In the genomic region with DNA sequence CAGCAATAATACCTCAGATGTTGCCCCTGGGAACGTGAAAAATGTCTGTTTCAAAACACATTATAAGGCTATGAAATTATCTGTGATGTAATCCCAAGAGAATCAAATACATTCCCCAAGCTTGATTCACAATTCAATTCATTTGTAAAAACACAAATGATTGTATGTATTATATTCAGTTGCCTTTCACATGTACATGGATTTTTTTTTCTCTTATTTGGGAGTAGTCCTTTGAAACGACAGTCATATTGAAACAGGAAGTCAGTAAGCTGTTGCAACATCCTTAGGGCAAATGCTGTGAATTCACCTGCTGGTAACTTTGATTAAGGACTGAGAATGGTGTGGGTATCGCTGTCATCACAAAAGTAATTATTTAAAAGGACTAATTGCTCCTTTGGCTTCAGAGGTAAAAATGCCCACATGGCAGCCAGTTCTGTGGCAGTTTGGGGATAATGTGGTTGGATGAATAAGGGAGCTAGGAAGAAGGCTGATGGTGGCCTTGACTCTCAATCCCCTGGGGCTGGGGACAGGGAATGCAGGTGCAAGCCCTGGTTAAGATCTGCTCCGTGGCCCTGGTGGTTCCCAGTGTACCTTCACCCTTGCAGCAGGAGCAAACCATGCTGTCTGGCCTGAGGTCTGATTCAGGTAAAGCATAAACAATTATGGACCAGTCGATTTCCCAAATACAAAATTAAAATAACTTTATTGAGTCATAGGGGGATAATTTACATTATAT, we compare ENCODE assay signal across 8 cellular contexts. TPM values are rescaled to one million over a fixed set of nuclear protein-coding genes. Genes with fewer than 3 reads are reported as not detected.
DNase-seq lines count a peak whose midpoint lies in the region; ATAC-seq, FAIRE-seq and TF ChIP-seq lines count a peak whose summit lies in the region.

No MANE protein-coding gene starts in this region.

- H3K27me3 Mint-ChIP-seq in immature natural killer cell (ENCODE audit: low read depth in 3 of 3): peaks cover 0 to 7% (median 4%) of the 10 kb centered on the region in 3 donors

- H2BK120ac ChIP-seq in neuronal stem cell (ENCODE audit: low read depth, low read length): no peak overlapping the region

- CTCF ChIA-PET in A549 (lab: Yijun Ruan, JAX): interaction anchor here (1.0 to 3.5 kb wide), 9 partner anchors 8 to 48 kb away, joined by 3 to 10 read pairs (median 3); no protein-coding TSS in a partner anchor

- H3K4me3 ChIP-seq in A549: no peak overlapping the region
- no peak overlapping the region for H3K4me3 ChIP-seq in neuronal stem cell (ENCODE audit: low read length in 2 of 2)

- no peak overlapping the region for H2AFZ ChIP-seq in neuronal stem cell (ENCODE audit: low read length)

- no peaks in the 10 kb centered on the region for H3K79me1 ChIP-seq in neuronal stem cell (ENCODE audit: low read depth, low read length)

- no peaks in the 10 kb centered on the region for H3K36me3 ChIP-seq in neuronal stem cell (replicated peaks in 1 of 2; ENCODE audit: control insufficient read depth in 2 of 2, insufficient read depth in 2 of 2, low read length in 2 of 2)

- no peaks in the 10 kb centered on the region for H3K9me3 ChIP-seq in A549
- no peaks in the 10 kb centered on the region for H3K9me3 ChIP-seq in neuronal stem cell (replicated peaks in 1 of 2; ENCODE audit: control insufficient read depth in 2 of 2, insufficient read depth in 1 of 2, low read depth in 1 of 2, low read length in 2 of 2)

- TF ChIP-seq RAD21 in A549 (conservative IDR thresholded peaks at IDR 0.05 in 1 of 2, IDR thresholded peaks at IDR 0.05 in 1 of 2): no peak; a peak in 1 of 5 replicates

- H2AK5ac ChIP-seq in neuronal stem cell (ENCODE audit: low read depth, low read length): no peak overlapping the region

- no peak overlapping the region for H3K4ac ChIP-seq in neuronal stem cell (ENCODE audit: low read length)

- H3K4me2 ChIP-seq in A549 (peak overlapping the region; percentile 21), neuronal stem cell (ENCODE audit: insufficient read depth, low read length, poor library complexity, severe bottlenecking) (no peak overlapping the region)

- H3K9ac ChIP-seq in neuronal stem cell (ENCODE audit: low read depth, low read length, poor library complexity): no peak overlapping the region

- no peaks in the 10 kb centered on the region for H3K27me3 ChIP-seq in neuronal stem cell (ENCODE audit: control insufficient read depth in 3 of 3, insufficient read depth in 3 of 3, low read depth in 1 of 3, low read length in 3 of 3)

- H3K4me1 ChIP-seq in A549: peaks cover 82% of the 10 kb centered on the region
- H3K4me1 ChIP-seq in neuronal stem cell (ENCODE audit: control insufficient read depth in 2 of 2, insufficient read depth in 1 of 2, low read depth in 1 of 2, low read length in 2 of 2): peaks cover 7 to 8% of the 10 kb centered on the region in 2 donors

- DNase-seq in A549 (ENCODE audit: low read depth in 1 of 2, low spot score in 1 of 2) (peak in 1 of 2 experiments; percentile 60), OCI-M1 (lab: John Stamatoyannopoulos, UW) (peak; percentile 51), immature natural killer cell (peak; percentile 27 to 37 (median 28)), Ammon's horn (ENCODE audit: low spot score) (no peak), GM19240 (ENCODE audit: insufficient read length, low spot score) (no peak), neuronal stem cell (ENCODE audit: low spot score) (no peak)

- FAIRE-seq in A549 (lab: Jason Lieb, UNC): no peak

- no peak overlapping the region for H2BK12ac ChIP-seq in neuronal stem cell (ENCODE audit: low read length)

- POLR2A ChIA-PET in A549 (lab: Yijun Ruan, JAX): interaction anchor here (2.0 to 2.4 kb wide), 2 partner anchors 20 to 33 kb away, joined by 11 to 12 read pairs; no protein-coding TSS in a partner anchor

- ATAC-seq in A549 (peak in 1 of 2 experiments; percentile 29; a peak in 4 of 6 replicates), GM18870 (IDR thresholded peaks at IDR 0.05; ENCODE audit: unreplicated experiment) (peak; percentile 94), HG03103 (IDR thresholded peaks at IDR 0.05; ENCODE audit: low read depth, unreplicated experiment) (peak; percentile 87)

- H3K27ac Mint-ChIP-seq in immature natural killer cell: peak overlapping the region in 2 of 6 donors; percentile 26 to 63

- H3K4me1 Mint-ChIP-seq in immature natural killer cell: peaks cover 11 to 16% of the 10 kb centered on the region in 2 donors

- H3K27ac ChIP-seq in A549 (peak overlapping the region; percentile 77 to 94), neuronal stem cell (replicated peaks; ENCODE audit: low read length) (no peak overlapping the region)

- 40% methylated on average over 5 of the region's 5 CpGs for WGBS in A549 (ENCODE audit: missing lambda C conversion rate)
- no CpG with 5 or more reads among the region's 5 CpGs for WGBS in neuronal stem cell (ENCODE audit: extremely low coverage in 2 of 2, insufficient read length in 2 of 2, insufficient replicate concordance in 1 of 2), 2 donors

- H3K23ac ChIP-seq in neuronal stem cell (ENCODE audit: low read depth, low read length, poor library complexity): no peak overlapping the region

- TF ChIP-seq POLR2A in A549 (IDR thresholded peaks at IDR 0.05; ENCODE audit: low read length): no peak

- H3K18ac ChIP-seq in neuronal stem cell (ENCODE audit: low read length): no peak overlapping the region

- H3K4me3 Mint-ChIP-seq in immature natural killer cell: peak overlapping the region in 2 of 5 donors; percentile 1 to 34

- no peak overlapping the region for H4K91ac ChIP-seq in neuronal stem cell (ENCODE audit: low read depth, low read length, poor library complexity)

- no peak for TF ChIP-seq CTCF in A549 (IDR thresholded peaks at IDR 0.05)

- H3K14ac ChIP-seq in neuronal stem cell (ENCODE audit: low read length): no peak overlapping the region

- H3K9me3 Mint-ChIP-seq in immature natural killer cell: no peaks in the 10 kb centered on the region

- H2BK5ac ChIP-seq in neuronal stem cell (ENCODE audit: low read length): no peak overlapping the region

- no peak overlapping the region for H2BK15ac ChIP-seq in neuronal stem cell (ENCODE audit: low read length)

- H3K36me3 Mint-ChIP-seq in immature natural killer cell: no peaks in the 10 kb centered on the region

- peak in 1 of 2 experiments; percentile 34; a peak in 1 of 5 replicates for TF ChIP-seq EP300 in A549 (IDR thresholded peaks at IDR 0.05)

- no peak overlapping the region for H4K8ac ChIP-seq in neuronal stem cell (ENCODE audit: low read depth, low read length)

TF ChIP-seq in A549, 52 proteins besides CTCF, POLR2A, EP300 and RAD21:
- TF ChIP-seq JUNB (IDR thresholded peaks at IDR 0.05) (peak; percentile 46; the same call in 1 of the 2 replicates), JUN (IDR thresholded peaks at IDR 0.05) (peak in 1 of 2 experiments; percentile 55; a peak in 1 of 5 replicates), CEBPB (IDR thresholded peaks at IDR 0.05) (peak; percentile 68 to 88; a peak in 3 of 4 replicates), FOSL2 (IDR thresholded peaks at IDR 0.05) (no peak), FOSL2 (CRISPR knock-in tag; IDR thresholded peaks at IDR 0.05) (0 out of 2 replicates have a peak, but pooled peaks have one; percentile 10), EHF (CRISPR knock-in tag; IDR thresholded peaks at IDR 0.05) (no peak)

RNA-seq across cellular contexts. Expression of a gene that starts 13.3 kb away (rescaled TPM):
- 4.9 and 5.4 TPM in 2 replicates for polyA plus RNA-seq in A549 (2011; rRNA removed)
- 0.96 and 1.3 TPM in 2 replicates for polyA plus RNA-seq in A549 (2012; cell fraction: cytosol; rRNA removed)
- 1.0 TPM in 2 replicates for polyA plus RNA-seq in A549 (2012; cell fraction: nucleus; rRNA removed)
- 6.0 to 7.8 TPM (median 7.0 TPM) in 3 replicates for polyA plus RNA-seq in A549 (2017; fragmentation: RNase III; extraction: RNeasy Plus Mini Kit Qiagen cat#74134 plus additional on column Dnase treatment)
- 19.9 and 22.1 TPM in 2 replicates for polyA minus RNA-seq in A549 (2011; rRNA and poly(A)+ RNA removed)
- polyA plus RNA-seq in immature natural killer cell: not detected
- 0.07 TPM for polyA plus RNA-seq in neuronal stem cell (2013, experiment 1 of 2)
- 0.01 TPM for polyA plus RNA-seq in neuronal stem cell (2013, experiment 2 of 2)

Comparison
In these comparisons a context has a peak if more than half of its experiments do, and no peak if none do; other contexts are left out.
1. DNase-seq: peak in OCI-M1 (single experiment) and immature natural killer cell (3 of 3); none in Ammon's horn (single experiment), GM19240 (single experiment) and neuronal stem cell (single experiment).